In genomic region chr21:35827004-35827403, GRCh38 we compare ENCODE assay signal across 27 cellular contexts.
"Had no signal": no experiment of that assay in that cellular context is flagged by ENCODE, and none has a peak within 500 bp of the region (broad histone marks: within the 10 kb centered on the region; RNA-seq: fewer than 3 reads in every experiment).

No MANE protein-coding gene starts in this region.

- H3K9me3 Mint-ChIP-seq: activated CD4-positive, alpha-beta memory T cell treated with anti-CD3 and anti-CD28 coated beads, Interleukin-2, amount 10 ng/mL, durations not matched to agents 7 days and 5 days; activated naive CD4-positive, alpha-beta T cell treated with anti-CD3 and anti-CD28 coated beads, Interleukin-2, amount 10 ng/mL, durations not matched to agents 7 days and 5 days; activated T-cell treated with anti-CD3 and anti-CD28 coated beads, Interleukin-2, amount 50 U/mL, for 24 hours; central memory CD8-positive, alpha-beta T cell; dendritic cell treated with granulocyte-macrophage colony-stimulating factor and Interleukin-4, amounts not matched to agents 40 ng/mL and 50 ng/mL, for 4 days had no signal

- H3K4me1 Mint-ChIP-seq: activated CD4-positive, alpha-beta memory T cell treated with anti-CD3 and anti-CD28 coated beads, Interleukin-2, amount 10 ng/mL, durations not matched to agents 7 days and 5 days; activated CD4-positive, alpha-beta T cell treated with anti-CD3 and anti-CD28 coated beads, Interleukin-2, amount 10 ng/mL, durations not matched to agents 7 days and 5 days; activated naive CD4-positive, alpha-beta T cell treated with anti-CD3 and anti-CD28 coated beads, Interleukin-2, amount 10 ng/mL, durations not matched to agents 7 days and 5 days; activated naive CD8-positive, alpha-beta T cell treated with anti-CD3 and anti-CD28 coated beads, Interleukin-2, amount 10 ng/mL, durations not matched to agents 7 days and 5 days; central memory CD8-positive, alpha-beta T cell had no signal

- DNase-seq: activated CD4-positive, alpha-beta memory T cell treated with anti-CD3 and anti-CD28 coated beads, Interleukin-2, amount 10 ng/mL, durations not matched to agents 7 days and 5 days; activated CD4-positive, alpha-beta T cell treated with anti-CD3 and anti-CD28 coated beads for 4 hours; activated CD4-positive, alpha-beta T cell treated with anti-CD3 and anti-CD28 coated beads, Interleukin-2, amount 10 ng/mL, durations not matched to agents 7 days and 5 days; activated CD4-positive, alpha-beta T cell treated with anti-CD3 and anti-CD28 coated beads, Interleukin-2, amount 50 U/mL, for 4 hours; activated CD4-positive, CD25-positive, alpha-beta regulatory T cell; activated CD4-positive, CD25-positive, alpha-beta regulatory T cell treated with anti-CD3 and anti-CD28 coated beads, Interleukin-2, amount 50 U/mL, for 72 hours; activated CD8-positive, alpha-beta memory T cell treated with anti-CD3 and anti-CD28 coated beads, Interleukin-2, amount 50 U/mL, for 48 hours; activated gamma-delta T cell; activated naive CD4-positive, alpha-beta T cell; activated naive CD4-positive, alpha-beta T cell treated with anti-CD3 and anti-CD28 coated beads, Interleukin-2, amount 10 ng/mL, durations not matched to agents 7 days and 5 days; activated naive CD8-positive, alpha-beta T cell treated with anti-CD3 and anti-CD28 coated beads, Interleukin-2, amount 10 ng/mL, durations not matched to agents 7 days and 5 days; activated T-cell treated with anti-CD3 and anti-CD28 coated beads for 4 hours; activated T-cell treated with anti-CD3 and anti-CD28 coated beads, Interleukin-2, amount 50 U/mL, for 24 hours; activated T-cell treated with anti-CD3 and anti-CD28 coated beads, Interleukin-2, amount 50 U/mL, for 72 hours; brain microvascular endothelial cell; dorsolateral prefrontal cortex; effector memory CD4-positive, alpha-beta T cell; endodermal cell; foreskin fibroblast; heart left ventricle; T-helper 2 cell had no signal

- H3K36me3 ChIP-seq: ascending aorta, brain microvascular endothelial cell, heart left ventricle had no signal

- H3K4me3 Mint-ChIP-seq: activated CD4-positive, alpha-beta memory T cell treated with anti-CD3 and anti-CD28 coated beads, Interleukin-2, amount 10 ng/mL, durations not matched to agents 7 days and 5 days; activated CD4-positive, alpha-beta T cell treated with anti-CD3 and anti-CD28 coated beads, Interleukin-2, amount 10 ng/mL, durations not matched to agents 7 days and 5 days; activated naive CD4-positive, alpha-beta T cell treated with anti-CD3 and anti-CD28 coated beads, Interleukin-2, amount 10 ng/mL, durations not matched to agents 7 days and 5 days; activated naive CD8-positive, alpha-beta T cell treated with anti-CD3 and anti-CD28 coated beads, Interleukin-2, amount 10 ng/mL, durations not matched to agents 7 days and 5 days; activated T-cell treated with anti-CD3 and anti-CD28 coated beads, Interleukin-2, amount 50 U/mL, for 24 hours; activated T-cell treated with anti-CD3 and anti-CD28 coated beads, Interleukin-2, amount 50 U/mL, for 72 hours; central memory CD8-positive, alpha-beta T cell; dendritic cell treated with granulocyte-macrophage colony-stimulating factor and Interleukin-4, amounts not matched to agents 40 ng/mL and 50 ng/mL, for 4 days; endodermal cell had no signal

- H3K27ac Mint-ChIP-seq: activated CD4-positive, alpha-beta memory T cell treated with anti-CD3 and anti-CD28 coated beads, Interleukin-2, amount 10 ng/mL, durations not matched to agents 7 days and 5 days; activated CD4-positive, alpha-beta T cell treated with anti-CD3 and anti-CD28 coated beads, Interleukin-2, amount 10 ng/mL, durations not matched to agents 7 days and 5 days; activated naive CD4-positive, alpha-beta T cell treated with anti-CD3 and anti-CD28 coated beads, Interleukin-2, amount 10 ng/mL, durations not matched to agents 7 days and 5 days; activated naive CD4-positive, alpha-beta T cell treated with anti-CD3 and anti-CD28 coated beads, Interleukin-2, amount 50 U/mL, for 72 hours; activated naive CD8-positive, alpha-beta T cell treated with anti-CD3 and anti-CD28 coated beads, Interleukin-2, amount 10 ng/mL, durations not matched to agents 7 days and 5 days; activated T-cell treated with anti-CD3 and anti-CD28 coated beads, Interleukin-2, amount 50 U/mL, for 24 hours; activated T-cell treated with anti-CD3 and anti-CD28 coated beads, Interleukin-2, amount 50 U/mL, for 72 hours; dendritic cell treated with granulocyte-macrophage colony-stimulating factor and Interleukin-4, amounts not matched to agents 40 ng/mL and 50 ng/mL, for 4 days; endodermal cell had no signal

- H3K27me3 ChIP-seq: ascending aorta, brain microvascular endothelial cell had no signal

- H3K4me3 ChIP-seq: ascending aorta, coronary artery, dorsolateral prefrontal cortex, heart left ventricle had no signal

- H3K36me3 Mint-ChIP-seq: activated naive CD4-positive, alpha-beta T cell treated with anti-CD3 and anti-CD28 coated beads, Interleukin-2, amount 10 ng/mL, durations not matched to agents 7 days and 5 days; activated naive CD8-positive, alpha-beta T cell treated with anti-CD3 and anti-CD28 coated beads, Interleukin-2, amount 10 ng/mL, durations not matched to agents 7 days and 5 days had no signal

- H3K9me3 ChIP-seq: ascending aorta had no signal

- H3K27ac ChIP-seq: ascending aorta, brain microvascular endothelial cell, coronary artery, dorsolateral prefrontal cortex, heart left ventricle had no signal

- H3K4me1 ChIP-seq: ascending aorta, heart left ventricle had no signal

- ATAC-seq: activated naive CD4-positive, alpha-beta T cell treated with anti-CD3 and anti-CD28 coated beads, Interleukin-2, amount 50 U/mL, for 72 hours; activated T-cell treated with anti-CD3 and anti-CD28 coated beads, Interleukin-2, amount 50 U/mL, for 72 hours; esophagus mucosa; heart left ventricle had no signal
